ENCODE assay signal across 24 cellular contexts in the genomic region with DNA sequence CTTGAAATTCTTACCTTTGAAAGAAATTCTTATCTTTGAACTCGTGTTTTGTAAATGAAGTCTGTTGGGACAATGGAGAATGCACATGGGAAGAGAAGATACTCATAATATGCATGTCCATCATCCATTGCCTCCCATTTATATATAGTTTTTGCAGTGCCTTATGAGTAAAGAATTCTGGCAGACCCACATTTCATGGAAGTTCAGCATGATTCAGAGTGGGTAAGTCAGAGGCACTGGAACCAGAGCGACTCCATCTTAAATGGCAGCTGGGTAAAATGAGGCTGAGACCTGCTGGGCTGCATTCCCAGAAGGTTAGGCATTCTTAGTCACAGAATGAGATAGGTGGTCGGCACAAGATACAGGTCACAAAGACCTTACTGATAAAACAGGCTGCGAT. TPM values are rescaled to one million over a fixed set of nuclear protein-coding genes. Genes with fewer than 3 reads are reported as not detected.
DNase-seq lines count a peak whose midpoint lies in the region; ATAC-seq and TF ChIP-seq lines count a peak whose summit lies in the region.
"Had no signal": no experiment of that assay in that cellular context is flagged by ENCODE, and none has a peak within 500 bp of the region (broad histone marks: within the 10 kb centered on the region; RNA-seq: fewer than 3 reads in every experiment).

No MANE protein-coding gene starts in this region.

- no peaks in the 10 kb centered on the region for H3K27me3 ChIP-seq in CD4-positive, CD25-positive, alpha-beta regulatory T cell (ENCODE audit: control insufficient read depth, insufficient read depth, low read length)
- no peaks in the 10 kb centered on the region for H3K27me3 ChIP-seq in sigmoid colon
- H3K27me3 ChIP-seq: BE2C; BLaER1 treated with 17β-estradiol and CSF1 and Interleukin-3, amounts not matched to agents 10 nM and 100 nM had no signal

- H3K27ac Mint-ChIP-seq in CD4-positive, CD25-positive, alpha-beta regulatory T cell = peak overlapping the region in 2 of 3 donors; percentile 20 to 81
- peak overlapping the region; percentile 39 for H3K27ac Mint-ChIP-seq in T-helper 17 cell
- H3K27ac Mint-ChIP-seq in activated CD4-positive, alpha-beta T cell treated with anti-CD3 and anti-CD28 coated beads, Interleukin-2, amount 10 ng/mL, durations not matched to agents 24 days and 14 days = no peak overlapping the region
- H3K27ac Mint-ChIP-seq: CD14-positive monocyte had no signal

- no peak for ATAC-seq in CD4-positive, CD25-positive, alpha-beta regulatory T cell (ENCODE audit: low read depth in 2 of 2)
- ATAC-seq in T-helper 17 cell = no peak
- ATAC-seq: A549, GM12878 had no signal

- H3K9me3 ChIP-seq in CD4-positive, CD25-positive, alpha-beta regulatory T cell (ENCODE audit: control insufficient read depth in 2 of 2, low read length in 2 of 2) = no peaks in the 10 kb centered on the region
- H3K9me3 ChIP-seq in T-helper 17 cell (ENCODE audit: control insufficient read depth, low read length, poor library complexity, severe bottlenecking) (no peaks in the 10 kb centered on the region), sigmoid colon (no peaks in the 10 kb centered on the region)
- H3K9me3 ChIP-seq: A549; BE2C; BLaER1 treated with 17β-estradiol and CSF1 and Interleukin-3, amounts not matched to agents 10 nM and 100 nM; Caco-2 had no signal

- TF ChIP-seq POLR2A in sigmoid colon (IDR thresholded peaks at IDR 0.05) = no peak

- intact Hi-C loops in sigmoid colon (cut with DNase I) = no loop called here
- intact Hi-C loops in activated CD4-positive, alpha-beta T cell treated with anti-CD3 and anti-CD28 coated beads, Interleukin-2, amount 10 ng/mL, durations not matched to agents 24 days and 14 days (cut with micrococcal nuclease) = no loop called here

- no peak for TF ChIP-seq CTCF in sigmoid colon (IDR thresholded peaks at IDR 0.05)

- no peaks in the 10 kb centered on the region for H3K9me3 Mint-ChIP-seq in CD4-positive, CD25-positive, alpha-beta regulatory T cell
- no peaks in the 10 kb centered on the region for H3K9me3 Mint-ChIP-seq in activated CD4-positive, alpha-beta T cell treated with anti-CD3 and anti-CD28 coated beads, Interleukin-2, amount 10 ng/mL, durations not matched to agents 24 days and 14 days
- H3K9me3 Mint-ChIP-seq: CD4-positive, alpha-beta memory T cell had no signal

- no peaks in the 10 kb centered on the region for H3K4me1 ChIP-seq in CD4-positive, CD25-positive, alpha-beta regulatory T cell (ENCODE audit: control insufficient read depth, insufficient read depth, low read length, poor library complexity, severe bottlenecking)
- no peaks in the 10 kb centered on the region for H3K4me1 ChIP-seq in sigmoid colon
- H3K4me1 ChIP-seq: A549, BE2C, Caco-2 had no signal

- H3K4me1 Mint-ChIP-seq in CD4-positive, CD25-positive, alpha-beta regulatory T cell = peaks cover 5 to 20% (median 13%) of the 10 kb centered on the region in 4 donors
- H3K4me1 Mint-ChIP-seq in T-helper 17 cell = peaks cover 4% of the 10 kb centered on the region
- peaks cover 6% of the 10 kb centered on the region for H3K4me1 Mint-ChIP-seq in activated CD4-positive, alpha-beta T cell treated with anti-CD3 and anti-CD28 coated beads, Interleukin-2, amount 10 ng/mL, durations not matched to agents 24 days and 14 days

- peaks cover 26% of the 10 kb centered on the region for H3K36me3 ChIP-seq in CD4-positive, CD25-positive, alpha-beta regulatory T cell (ENCODE audit: control insufficient read depth, insufficient read depth, low read length)
- no peaks in the 10 kb centered on the region for H3K36me3 ChIP-seq in sigmoid colon
- H3K36me3 ChIP-seq: BE2C had no signal

- no peak for TF ChIP-seq EP300 in sigmoid colon (IDR thresholded peaks at IDR 0.05)

- no peak overlapping the region for H3K27ac ChIP-seq in CD4-positive, CD25-positive, alpha-beta regulatory T cell (ENCODE audit: insufficient read depth, low read length, poor library complexity, severe bottlenecking)
- no peak overlapping the region for H3K27ac ChIP-seq in sigmoid colon
- H3K27ac ChIP-seq: A549; BLaER1 treated with 17β-estradiol and CSF1 and Interleukin-3, amounts not matched to agents 10 nM and 100 nM; GM23248 had no signal

- H3K27me3 Mint-ChIP-seq in CD4-positive, CD25-positive, alpha-beta regulatory T cell = no peaks in the 10 kb centered on the region
- no peaks in the 10 kb centered on the region for H3K27me3 Mint-ChIP-seq in T-helper 17 cell
- H3K27me3 Mint-ChIP-seq in activated CD4-positive, alpha-beta T cell treated with anti-CD3 and anti-CD28 coated beads, Interleukin-2, amount 10 ng/mL, durations not matched to agents 24 days and 14 days = no peaks in the 10 kb centered on the region
- H3K27me3 Mint-ChIP-seq: CD4-positive, alpha-beta memory T cell had no signal

- WGBS in sigmoid colon, 2 donors = 93 to 97% methylated on average over 4 of the region's 4 CpGs

- no peak overlapping the region for H3K4me3 ChIP-seq in CD4-positive, CD25-positive, alpha-beta regulatory T cell (ENCODE audit: low read depth, low read length)
- no peak overlapping the region for H3K4me3 ChIP-seq in sigmoid colon
- H3K4me3 ChIP-seq: A549; BLaER1 treated with 17β-estradiol and CSF1 and Interleukin-3, amounts not matched to agents 10 nM and 100 nM; GM12878; GM23248 had no signal

- no peak overlapping the region for H3K4me3 Mint-ChIP-seq in CD4-positive, CD25-positive, alpha-beta regulatory T cell
- no peak overlapping the region for H3K4me3 Mint-ChIP-seq in T-helper 17 cell
- no peak overlapping the region for H3K4me3 Mint-ChIP-seq in activated CD4-positive, alpha-beta T cell treated with anti-CD3 and anti-CD28 coated beads, Interleukin-2, amount 10 ng/mL, durations not matched to agents 24 days and 14 days
- H3K4me3 Mint-ChIP-seq: CD14-positive monocyte; CD4-positive, alpha-beta memory T cell had no signal

- DNase-seq in CD4-positive, CD25-positive, alpha-beta regulatory T cell = no peak
- no peak for DNase-seq in T-helper 17 cell
- peak; percentile 9 for DNase-seq in mesenteric fat pad (ENCODE audit: low spot score)
- DNase-seq in sigmoid colon = peak; percentile 11
- no peak for DNase-seq in NCI-H128 (lab: John Stamatoyannopoulos, UW; ENCODE audit: unreplicated experiment)
- DNase-seq in activated CD4-positive, alpha-beta T cell treated with anti-CD3 and anti-CD28 coated beads, Interleukin-2, amount 10 ng/mL, durations not matched to agents 24 days and 14 days = no peak
- DNase-seq in activated T-cell treated with anti-CD3 and anti-CD28 coated beads, Interleukin-2, amount 50 U/mL, for 1 hour = no peak
- DNase-seq: 8988T; ACHN; AML-193; BE2C; Caco-2; CD4-positive, alpha-beta memory T cell; DMS153; DND-41; GDM1; GM23248; H7; HCEC 1CT had no signal

- peaks cover 32% of the 10 kb centered on the region for H3K36me3 Mint-ChIP-seq in CD4-positive, CD25-positive, alpha-beta regulatory T cell
- H3K36me3 Mint-ChIP-seq in T-helper 17 cell (ENCODE audit: low read depth) = peaks cover under 1% of the 10 kb centered on the region
- peaks cover 24% of the 10 kb centered on the region for H3K36me3 Mint-ChIP-seq in activated CD4-positive, alpha-beta T cell treated with anti-CD3 and anti-CD28 coated beads, Interleukin-2, amount 10 ng/mL, durations not matched to agents 24 days and 14 days (ENCODE audit: low read depth)
- H3K36me3 Mint-ChIP-seq: CD14-positive monocyte had no signal

RNA-seq across cellular contexts. Expression of gene LAX1, which starts 13.8 kb away (rescaled TPM):
- total RNA-seq in CD4-positive, CD25-positive, alpha-beta regulatory T cell = 53.0 TPM
- 10 to 100 TPM; 33.5 to 43.2 (median 37.6) TPM for polyA plus RNA-seq in CD4-positive, CD25-positive, alpha-beta regulatory T cell
- total RNA-seq in T-helper 17 cell (10 to 100 TPM; 21.7 to 23.9 TPM), mesenteric fat pad (1.3 TPM), sigmoid colon (1 to 10 TPM in 1 of 4 donors, under 1 TPM in 1, not detected in 2; 0.83 to 1.1 TPM)
- 1 to 10 TPM in 1 of 3 donors, under 1 TPM in 1, not detected in 1; 0.60 to 3.6 TPM for polyA plus RNA-seq in sigmoid colon
- 13.4 and 15.1 TPM in 2 replicates for total RNA-seq in activated CD4-positive, alpha-beta T cell treated with anti-CD3 and anti-CD28 coated beads, Interleukin-2, amount 10 ng/mL, durations not matched to agents 24 days and 14 days
- total RNA-seq: Caco-2, H7 had no signal
- polyA plus RNA-seq: A549, CD14-positive monocyte, GM23248, H1 had no signal

RNA-seq across cellular contexts. Expression of gene ZBED6, which starts 16.6 kb away (rescaled TPM):
- 31.0 TPM for total RNA-seq in CD4-positive, CD25-positive, alpha-beta regulatory T cell
- polyA plus RNA-seq in CD4-positive, CD25-positive, alpha-beta regulatory T cell = under 1 TPM; 0.22 to 0.79 (median 0.55) TPM
- 10 to 100 TPM; 32.0 to 32.6 TPM for total RNA-seq in T-helper 17 cell
- 44.8 TPM for total RNA-seq in mesenteric fat pad
- total RNA-seq in sigmoid colon = 10 to 100 TPM; 11.0 to 21.4 (median 19.6) TPM
- 1 to 10 TPM in 2 of 3 donors, under 1 TPM in 1; 0.60 to 4.0 (median 1.6) TPM for polyA plus RNA-seq in sigmoid colon
- 19.1 and 21.1 TPM in 2 replicates for total RNA-seq in activated CD4-positive, alpha-beta T cell treated with anti-CD3 and anti-CD28 coated beads, Interleukin-2, amount 10 ng/mL, durations not matched to agents 24 days and 14 days

RNA-seq across cellular contexts. Expression of gene ZC3H11A, which starts 16.6 kb away (rescaled TPM):
- total RNA-seq in CD4-positive, CD25-positive, alpha-beta regulatory T cell = 78.1 TPM
- 10 to 100 TPM; 34.4 to 44.3 (median 42.6) TPM for polyA plus RNA-seq in CD4-positive, CD25-positive, alpha-beta regulatory T cell
- total RNA-seq in T-helper 17 cell = 10 to 100 TPM; 71.8 to 80.5 TPM
- 59.3 TPM for total RNA-seq in mesenteric fat pad
- 100 to 1,000 TPM in 1 of 4 donors, 10 to 100 TPM in 3; 84.9 to 111 (median 88.6) TPM for total RNA-seq in sigmoid colon
- polyA plus RNA-seq in sigmoid colon = 10 to 100 TPM; 17.8 to 44.3 (median 19.2) TPM
- total RNA-seq in activated CD4-positive, alpha-beta T cell treated with anti-CD3 and anti-CD28 coated beads, Interleukin-2, amount 10 ng/mL, durations not matched to agents 24 days and 14 days = 82.1 and 83.9 TPM in 2 replicates

Comparison
In these comparisons a context has a peak if more than half of its experiments do, and no peak if none do; other contexts are left out.
1. DNase-seq: peak in mesenteric fat pad (single experiment) and sigmoid colon (single experiment); none in CD4-positive, CD25-positive, alpha-beta regulatory T cell (0 of 3), T-helper 17 cell (0 of 3), NCI-H128 (single experiment), activated CD4-positive, alpha-beta T cell treated with anti-CD3 and anti-CD28 coated beads, Interleukin-2, amount 10 ng/mL, durations not matched to agents 24 days and 14 days (single experiment) and activated T-cell treated with anti-CD3 and anti-CD28 coated beads, Interleukin-2, amount 50 U/mL, for 1 hour (single experiment).